1 cellular context compared by ENCODE assay signal in genomic region chr14:60862283-60862682, GRCh38.
TF ChIP-seq lines count a peak whose summit lies in the region.

No MANE protein-coding gene starts in this region.

TF ChIP-seq in GM23338, 12 proteins besides CTCF, POLR2A, EP300 and RAD21 (continued from another document):
- TF ChIP-seq ZNF462 (CRISPR knock-in tag; IDR thresholded peaks at IDR 0.05) = no peak
TF ChIP-seq in GM23338: peak in this region for 0.
